In the genomic region with DNA sequence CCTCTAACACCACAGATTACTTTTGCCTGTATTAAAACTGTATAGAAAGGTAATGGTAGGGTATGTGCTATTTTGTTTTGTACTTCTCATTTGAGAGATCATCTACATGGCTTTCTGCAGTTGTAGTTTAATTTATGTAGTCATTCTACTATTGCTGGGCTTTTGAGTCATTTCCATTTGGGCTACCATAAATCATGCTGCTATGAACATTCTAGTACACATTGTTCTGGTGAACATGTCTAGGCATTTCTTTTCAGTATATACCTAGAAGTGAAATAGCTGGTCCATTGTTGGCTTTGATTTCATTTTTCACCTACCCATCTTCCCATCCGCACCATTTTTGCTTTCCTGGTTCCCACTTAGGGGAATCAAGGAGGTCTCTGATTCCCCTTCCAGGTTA, we compare ENCODE assay signal across 1 cellular context.
TF ChIP-seq lines count a peak whose summit lies in the region.

No MANE protein-coding gene starts in this region.

TF ChIP-seq in K562, 482 proteins besides CTCF, POLR2A, EP300 and RAD21 (continued from another document):
- TF ChIP-seq, protein P1, sequence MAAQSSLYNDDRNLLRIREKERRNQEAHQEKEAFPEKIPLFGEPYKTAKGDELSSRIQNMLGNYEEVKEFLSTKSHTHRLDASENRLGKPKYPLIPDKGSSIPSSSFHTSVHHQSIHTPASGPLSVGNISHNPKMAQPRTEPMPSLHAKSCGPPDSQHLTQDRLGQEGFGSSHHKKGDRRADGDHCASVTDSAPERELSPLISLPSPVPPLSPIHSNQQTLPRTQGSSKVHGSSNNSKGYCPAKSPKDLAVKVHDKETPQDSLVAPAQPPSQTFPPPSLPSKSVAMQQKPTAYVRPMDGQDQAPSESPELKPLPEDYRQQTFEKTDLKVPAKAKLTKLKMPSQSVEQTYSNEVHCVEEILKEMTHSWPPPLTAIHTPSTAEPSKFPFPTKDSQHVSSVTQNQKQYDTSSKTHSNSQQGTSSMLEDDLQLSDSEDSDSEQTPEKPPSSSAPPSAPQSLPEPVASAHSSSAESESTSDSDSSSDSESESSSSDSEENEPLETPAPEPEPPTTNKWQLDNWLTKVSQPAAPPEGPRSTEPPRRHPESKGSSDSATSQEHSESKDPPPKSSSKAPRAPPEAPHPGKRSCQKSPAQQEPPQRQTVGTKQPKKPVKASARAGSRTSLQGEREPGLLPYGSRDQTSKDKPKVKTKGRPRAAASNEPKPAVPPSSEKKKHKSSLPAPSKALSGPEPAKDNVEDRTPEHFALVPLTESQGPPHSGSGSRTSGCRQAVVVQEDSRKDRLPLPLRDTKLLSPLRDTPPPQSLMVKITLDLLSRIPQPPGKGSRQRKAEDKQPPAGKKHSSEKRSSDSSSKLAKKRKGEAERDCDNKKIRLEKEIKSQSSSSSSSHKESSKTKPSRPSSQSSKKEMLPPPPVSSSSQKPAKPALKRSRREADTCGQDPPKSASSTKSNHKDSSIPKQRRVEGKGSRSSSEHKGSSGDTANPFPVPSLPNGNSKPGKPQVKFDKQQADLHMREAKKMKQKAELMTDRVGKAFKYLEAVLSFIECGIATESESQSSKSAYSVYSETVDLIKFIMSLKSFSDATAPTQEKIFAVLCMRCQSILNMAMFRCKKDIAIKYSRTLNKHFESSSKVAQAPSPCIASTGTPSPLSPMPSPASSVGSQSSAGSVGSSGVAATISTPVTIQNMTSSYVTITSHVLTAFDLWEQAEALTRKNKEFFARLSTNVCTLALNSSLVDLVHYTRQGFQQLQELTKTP (IDR thresholded peaks at IDR 0.05; ENCODE audit: low read depth in 1 of 2, partially characterized antibody in 2 of 2) = no peak
